9 cellular contexts compared by ENCODE assay signal in genomic region chr9:78023003-78023741, GRCh38. TPM values are rescaled to one million over a fixed set of nuclear protein-coding genes. Genes with fewer than 3 reads are reported as not detected.
A peak's percentile ranks its signal among the peaks of the same experiment; 100 is the strongest.
DNase-seq lines count a peak whose midpoint lies in the region; ATAC-seq, FAIRE-seq and TF ChIP-seq lines count a peak whose summit lies in the region.
"Had no signal": no experiment of that assay in that cellular context is flagged by ENCODE, and none has a peak within 500 bp of the region (broad histone marks: within the 10 kb centered on the region; RNA-seq: fewer than 3 reads in every experiment).

No MANE protein-coding gene starts in this region.

- H4K20me1 ChIP-seq in fibroblast of lung (ENCODE audit: control insufficient read depth, extremely low read depth, insufficient read depth, low read length), result no peaks in the 10 kb centered on the region

- H3K9ac ChIP-seq in fibroblast of lung (ENCODE audit: insufficient read depth, low read length) (no peak overlapping the region), parathyroid adenoma (no peak overlapping the region)

- TF ChIP-seq CTCF in fibroblast of lung (conservative IDR thresholded peaks at IDR 0.05 in 1 of 2, IDR thresholded peaks at IDR 0.05 in 1 of 2; ENCODE audit: low read depth in 1 of 2, low read length in 2 of 2) (no peak), parathyroid adenoma (IDR thresholded peaks at IDR 0.05) (no peak)

- H3K27me3 ChIP-seq in fibroblast of lung (ENCODE audit: control insufficient read depth, insufficient read depth, low read length), result no peaks in the 10 kb centered on the region
- no peaks in the 10 kb centered on the region for H3K27me3 ChIP-seq in parathyroid adenoma (ENCODE audit: control insufficient read depth, insufficient read depth, low read length)

- H3K27ac ChIP-seq in fibroblast of lung (ENCODE audit: insufficient read depth, low read length) (no peak overlapping the region), parathyroid adenoma (no peak overlapping the region)

- H3K4me2 ChIP-seq in fibroblast of lung (ENCODE audit: extremely low read depth, insufficient read depth, low read length) (peak overlapping the region; percentile 41), parathyroid adenoma (ENCODE audit: low read length) (peak overlapping the region; percentile 12)

- H3K9me3 ChIP-seq in fibroblast of lung (ENCODE audit: control insufficient read depth, insufficient read depth, low read depth, low read length) (no peaks in the 10 kb centered on the region), parathyroid adenoma (ENCODE audit: control insufficient read depth, low read length) (no peaks in the 10 kb centered on the region)

- no peak for ATAC-seq in HG02973 (IDR thresholded peaks at IDR 0.05; ENCODE audit: unreplicated experiment)

- H2AFZ ChIP-seq in fibroblast of lung (ENCODE audit: low read length), result no peak overlapping the region
- H2AFZ ChIP-seq in parathyroid adenoma, result no peak overlapping the region

- DNase-seq in GDM1 (lab: John Stamatoyannopoulos, UW), result peak; percentile 72
- peak; percentile 92 for DNase-seq in RCC 7860 (ENCODE audit: low spot score)
- peak; percentile 80 to 83 for DNase-seq in fibroblast of lung (ENCODE audit: low read depth in 2 of 2)
- no peak for DNase-seq in cerebellum (ENCODE audit: low spot score)
- DNase-seq in SW 1271 (lab: John Stamatoyannopoulos, UW), result no peak
- no peak for DNase-seq in GM19240 (ENCODE audit: insufficient read length, low spot score)

- H3K4me3 ChIP-seq in fibroblast of lung (replicated peaks in 1 of 4; ENCODE audit: control extremely low read depth in 1 of 4, insufficient read depth in 1 of 4, low read depth in 3 of 4, low read length in 4 of 4) (peak overlapping the region in 1 of 4 experiments; percentile 4), parathyroid adenoma (ENCODE audit: low read depth, low read length) (no peak overlapping the region)

- peak; percentile 98 for FAIRE-seq in RCC 7860 (lab: Jason Lieb, UNC)
- FAIRE-seq: TTC549 had no signal

- H3K36me3 ChIP-seq in fibroblast of lung (ENCODE audit: control insufficient read depth, insufficient read depth, low read length), result no peaks in the 10 kb centered on the region
- no peaks in the 10 kb centered on the region for H3K36me3 ChIP-seq in parathyroid adenoma (ENCODE audit: control insufficient read depth, insufficient read depth, low read length)

- H3K79me2 ChIP-seq in fibroblast of lung (ENCODE audit: control insufficient read depth, insufficient read depth, low read length), result peaks cover 69% of the 10 kb centered on the region
- peaks cover 22% of the 10 kb centered on the region for H3K79me2 ChIP-seq in parathyroid adenoma

- H3K4me1 ChIP-seq in fibroblast of lung (ENCODE audit: control insufficient read depth, extremely low read depth, insufficient read depth, low read length) (peaks cover 7% of the 10 kb centered on the region), parathyroid adenoma (peaks cover 2% of the 10 kb centered on the region)

RNA-seq across cellular contexts. Expression of gene GNAQ, which starts 8.4 kb away (rescaled TPM):
- total RNA-seq in fibroblast of lung, result 25.9 and 30.4 TPM in 2 replicates
- polyA plus RNA-seq in fibroblast of lung, result 63.8 and 74.3 TPM in 2 replicates
- polyA plus RNA-seq in fibroblast of lung (2012), result 23.8 and 28.1 TPM in 2 replicates
- polyA minus RNA-seq in fibroblast of lung (ENCODE audit: low replicate concordance), result 11.5 and 15.3 TPM in 2 replicates
- total RNA-seq in cerebellum, result 186 TPM

Comparison
In these comparisons a context has a peak if more than half of its experiments do, and no peak if none do; other contexts are left out.
1. DNase-seq: peak in GDM1 (single experiment), RCC 7860 (single experiment) and fibroblast of lung (2 of 2); none in cerebellum (single experiment), SW 1271 (0 of 2) and GM19240 (single experiment).